8 cellular contexts compared by ENCODE assay signal in genomic region chr5:123545506-123545905, GRCh38. TPM values are rescaled to one million over a fixed set of nuclear protein-coding genes. Genes with fewer than 3 reads are reported as not detected.
A peak's percentile ranks its signal among the peaks of the same experiment; 100 is the strongest.
DNase-seq lines count a peak whose midpoint lies in the region; ATAC-seq and TF ChIP-seq lines count a peak whose summit lies in the region.

No MANE protein-coding gene starts in this region.

- no peak overlapping the region for H4K5ac ChIP-seq in IMR-90 (ENCODE audit: low read depth, low read length)

- no peak overlapping the region for H2BK20ac ChIP-seq in IMR-90 (ENCODE audit: low read depth, low read length)

- intact Hi-C loops in IMR-90 (cut with micrococcal nuclease): no loop called here
- intact Hi-C loops in left colon (cut with DNase I, micrococcal nuclease): no loop called here
- intact Hi-C loops in head of caudate nucleus (cut with DNase I): no loop called here

- in situ Hi-C loops in IMR-90 (cut with MboI; ENCODE audit: low sequenced_read_pairs): no loop called here

- H3K4me3 ChIP-seq in CD4-positive, CD25-positive, alpha-beta regulatory T cell (ENCODE audit: low read depth, low read length): no peak overlapping the region
- H3K4me3 ChIP-seq in IMR-90 (ENCODE audit: insufficient read depth, low read depth, low read length): no peak overlapping the region

- H3K9me3 ChIP-seq in CD4-positive, CD25-positive, alpha-beta regulatory T cell (ENCODE audit: control insufficient read depth in 2 of 2, low read length in 2 of 2): no peaks in the 10 kb centered on the region
- no peaks in the 10 kb centered on the region for H3K9me3 ChIP-seq in IMR-90 (ENCODE audit: control insufficient read depth, insufficient read depth, low read length)

- TF ChIP-seq RAD21 in IMR-90 (IDR thresholded peaks at IDR 0.05; ENCODE audit: low read length): peak; percentile 39

- dilution Hi-C loops in IMR-90 (cut with HindIII; ENCODE audit: low sequenced_read_pairs, unreplicated experiment): no loop called here

- no peaks in the 10 kb centered on the region for H3K27me3 Mint-ChIP-seq in CD4-positive, CD25-positive, alpha-beta regulatory T cell

- peaks cover 6% of the 10 kb centered on the region; the same call in 1 of the 2 replicates for H3K9me1 ChIP-seq in IMR-90 (ENCODE audit: insufficient read depth, low read length)

- H3K27ac Mint-ChIP-seq in CD4-positive, CD25-positive, alpha-beta regulatory T cell: peak overlapping the region in 2 of 3 donors; percentile 0 to 51

- H3K9me3 Mint-ChIP-seq in CD4-positive, CD25-positive, alpha-beta regulatory T cell: no peaks in the 10 kb centered on the region

- no peak overlapping the region for H2BK5ac ChIP-seq in IMR-90 (ENCODE audit: low read depth, low read length, poor library complexity, severe bottlenecking)

- CTCF ChIA-PET in IMR-90 (lab: Yijun Ruan, JAX): no interaction called here

- BruUV-seq in IMR-90 (replicated peaks; lab: Mats Ljungman, UMichigan): no TSS peak

- H3K18ac ChIP-seq in IMR-90 (ENCODE audit: low read depth, low read length): no peak overlapping the region

- H3K23ac ChIP-seq in IMR-90 (ENCODE audit: low read depth, low read length): no peak overlapping the region

- 83% methylated on average over 4 of the region's 7 CpGs; no CpG with 5 or more reads in 1 of the 2 experiments for WGBS in IMR-90 (ENCODE audit: extremely low coverage in 2 of 2, insufficient read length in 1 of 2), 2 experiments

- no peak overlapping the region for H3K27ac ChIP-seq in CD4-positive, CD25-positive, alpha-beta regulatory T cell (ENCODE audit: insufficient read depth, low read length, poor library complexity, severe bottlenecking)
- no peak overlapping the region for H3K27ac ChIP-seq in IMR-90 (ENCODE audit: insufficient read depth, low read length)

- no peak overlapping the region for H4K91ac ChIP-seq in IMR-90 (ENCODE audit: insufficient read depth, low read depth, low read length)

- H3K36me3 ChIP-seq in CD4-positive, CD25-positive, alpha-beta regulatory T cell (ENCODE audit: control insufficient read depth, insufficient read depth, low read length): peaks cover 2% of the 10 kb centered on the region
- H3K36me3 ChIP-seq in IMR-90 (ENCODE audit: control insufficient read depth, insufficient read depth, low read length): no peaks in the 10 kb centered on the region

- peaks cover 9% of the 10 kb centered on the region for H3K36me3 Mint-ChIP-seq in CD4-positive, CD25-positive, alpha-beta regulatory T cell

- peak; percentile 29; the same call in 1 of the 2 replicates for TF ChIP-seq CTCF in IMR-90 (conservative IDR thresholded peaks at IDR 0.05; ENCODE audit: low read depth, low read length)

- H2AK9ac ChIP-seq in IMR-90 (replicated peaks; ENCODE audit: low read depth, low read length, poor library complexity): no peak overlapping the region

- H3K56ac ChIP-seq in IMR-90 (ENCODE audit: extremely low read depth, insufficient read depth, low read length): no peak overlapping the region

- H3K79me1 ChIP-seq in IMR-90 (ENCODE audit: low read depth in 1 of 2, low read length in 2 of 2): peaks cover 29 to 44% of the 10 kb centered on the region in 2 experiments

- H3K4me2 ChIP-seq in IMR-90 (ENCODE audit: low read depth, low read length): no peak overlapping the region

- peaks cover 17% of the 10 kb centered on the region for H3K4me1 ChIP-seq in CD4-positive, CD25-positive, alpha-beta regulatory T cell (ENCODE audit: control insufficient read depth, insufficient read depth, low read length, poor library complexity, severe bottlenecking)
- peaks cover 2% of the 10 kb centered on the region; the same call in 1 of the 2 replicates for H3K4me1 ChIP-seq in IMR-90 (ENCODE audit: control insufficient read depth, insufficient read depth, low read length)

- peaks cover 48 to 70% (median 58%) of the 10 kb centered on the region in 4 donors for H3K4me1 Mint-ChIP-seq in CD4-positive, CD25-positive, alpha-beta regulatory T cell

- DNase-seq in CD4-positive, CD25-positive, alpha-beta regulatory T cell: peak in 2 of 3 donors; percentile 34
- DNase-seq in IMR-90 (no peak), left colon (peak in 1 of 2 donors; percentile 29), head of caudate nucleus (no peak), NCI-H128 (lab: John Stamatoyannopoulos, UW; ENCODE audit: unreplicated experiment) (no peak), foreskin melanocyte (no peak)
- peak; percentile 10 to 12 for DNase-seq in activated CD4-positive, alpha-beta T cell treated with anti-CD3 and anti-CD28 coated beads, Interleukin-2, amount 50 U/mL, for 48 hours
- no peak for DNase-seq in stimulated activated CD8-positive, alpha-beta memory T cell treated with anti-CD3 and anti-CD28 coated beads, Interleukin-4, amount 100 ng/mL, for 48 hours

- TF ChIP-seq POLR2A in IMR-90 (IDR thresholded peaks at IDR 0.05; ENCODE audit: low read depth, low read length): no peak

- POLR2A ChIA-PET in IMR-90 (lab: Charles Lee; ENCODE audit: unreplicated experiment): no interaction called here

- no peak for ATAC-seq in CD4-positive, CD25-positive, alpha-beta regulatory T cell (ENCODE audit: low read depth in 2 of 2)
- no peak for ATAC-seq in IMR-90 (ENCODE audit: low read depth)
- ATAC-seq in left colon: peak; percentile 56

- H3K4ac ChIP-seq in IMR-90 (ENCODE audit: low read depth, low read length): no peak overlapping the region

- no peak overlapping the region for H3K4me3 Mint-ChIP-seq in CD4-positive, CD25-positive, alpha-beta regulatory T cell

- no peak overlapping the region for H3K9ac ChIP-seq in IMR-90 (ENCODE audit: low read depth, low read length)

- H4K8ac ChIP-seq in IMR-90 (ENCODE audit: low read depth in 2 of 2, low read length in 2 of 2): no peak overlapping the region

- no peak overlapping the region for H2BK15ac ChIP-seq in IMR-90 (ENCODE audit: low read depth, low read length)

- peaks cover 21% of the 10 kb centered on the region; the same call in 1 of the 2 replicates for H4K20me1 ChIP-seq in IMR-90 (ENCODE audit: insufficient read depth, low read length)

- H2BK120ac ChIP-seq in IMR-90 (ENCODE audit: low read depth, low read length): no peak overlapping the region

- no peak overlapping the region for H2AK5ac ChIP-seq in IMR-90 (ENCODE audit: low read depth, low read length)

- no peaks in the 10 kb centered on the region for H3K27me3 ChIP-seq in CD4-positive, CD25-positive, alpha-beta regulatory T cell (ENCODE audit: control insufficient read depth, insufficient read depth, low read length)
- no peaks in the 10 kb centered on the region for H3K27me3 ChIP-seq in IMR-90 (ENCODE audit: control insufficient read depth, insufficient read depth, low read length)

- no peak overlapping the region for H3K14ac ChIP-seq in IMR-90 (replicated peaks; ENCODE audit: low read depth, low read length)

- no peak overlapping the region for H2AFZ ChIP-seq in IMR-90 (replicated peaks; ENCODE audit: low read length, poor library complexity)

TF ChIP-seq in IMR-90, 13 proteins besides CTCF, POLR2A, EP300 and RAD21:
- TF ChIP-seq NFE2L2 (IDR thresholded peaks at IDR 0.05; ENCODE audit: low read depth, low read length) (no peak), BHLHE40 (IDR thresholded peaks at IDR 0.05; ENCODE audit: low read depth, low read length) (no peak), SMC3 (IDR thresholded peaks at IDR 0.05; ENCODE audit: low read depth, low read length) (peak; percentile 28)
TF ChIP-seq in IMR-90: peak in this region for 1.

RNA-seq across cellular contexts. Expression of gene CSNK1G3, which starts 33.5 kb away (rescaled TPM):
- total RNA-seq in CD4-positive, CD25-positive, alpha-beta regulatory T cell: 63.1 TPM
- 10 to 100 TPM; 20.7 to 28.4 (median 26.0) TPM for polyA plus RNA-seq in CD4-positive, CD25-positive, alpha-beta regulatory T cell
- 26.2 and 45.3 TPM in 2 replicates for total RNA-seq in IMR-90 (2012; rRNA removed)
- polyA plus RNA-seq in IMR-90 (2012; rRNA removed): 14.0 and 16.4 TPM in 2 replicates
- polyA plus RNA-seq in IMR-90 (2012; cell fraction: cytosol; rRNA removed): 8.6 and 10.5 TPM in 2 replicates
- polyA plus RNA-seq in IMR-90 (2012; cell fraction: nucleus; rRNA removed; ENCODE audit: low replicate concordance): 6.6 and 11.1 TPM in 2 replicates
- 10 to 100 TPM; 51.9 to 70.1 TPM for total RNA-seq in left colon

Comparison
In these comparisons a context has a peak if more than half of its experiments do, and no peak if none do; other contexts are left out.
1. DNase-seq: peak in CD4-positive, CD25-positive, alpha-beta regulatory T cell (2 of 3) and activated CD4-positive, alpha-beta T cell treated with anti-CD3 and anti-CD28 coated beads, Interleukin-2, amount 50 U/mL, for 48 hours (2 of 2); none in IMR-90 (single experiment), stimulated activated CD8-positive, alpha-beta memory T cell treated with anti-CD3 and anti-CD28 coated beads, Interleukin-4, amount 100 ng/mL, for 48 hours (single experiment), head of caudate nucleus (0 of 42), NCI-H128 (single experiment) and foreskin melanocyte (single experiment).